ENCODE assay signal across 8 cellular contexts in genomic region chr20:34365765-34366213, GRCh38. TPM values are rescaled to one million over a fixed set of nuclear protein-coding genes. Genes with fewer than 3 reads are reported as not detected.
DNase-seq lines count a peak whose midpoint lies in the region; FAIRE-seq and TF ChIP-seq lines count a peak whose summit lies in the region.

No MANE protein-coding gene starts in this region.

- H3K4me1 ChIP-seq in HAP-1, result peaks cover 25% of the 10 kb centered on the region
- H3K4me1 ChIP-seq in mesenchymal stem cell (ENCODE audit: control insufficient read depth, insufficient read depth, low read depth, low read length), result peaks cover 17% of the 10 kb centered on the region

- peak overlapping the region in 1 of 2 experiments; percentile 13 for H3K4ac ChIP-seq in mesenchymal stem cell (ENCODE audit: low read depth in 1 of 2, low read length in 2 of 2)

- no peak overlapping the region for H2BK15ac ChIP-seq in mesenchymal stem cell (ENCODE audit: low read depth, poor library complexity, severe bottlenecking)

- no peaks in the 10 kb centered on the region for H3K79me1 ChIP-seq in mesenchymal stem cell (replicated peaks; ENCODE audit: low read length, poor library complexity, severe bottlenecking)

- H3K27ac ChIP-seq in mesenchymal stem cell (ENCODE audit: low read length, poor library complexity, severe bottlenecking), result no peak overlapping the region

- no peak for TF ChIP-seq CTCF in GM10266 (IDR thresholded peaks at IDR 0.05; ENCODE audit: control insufficient read depth, insufficient read depth, low read depth, missing control alignments)

- no peak overlapping the region for H4K8ac ChIP-seq in mesenchymal stem cell (ENCODE audit: low read length)

- no peak for FAIRE-seq in frontal cortex (lab: Jason Lieb, UNC)

- H3K18ac ChIP-seq in mesenchymal stem cell (ENCODE audit: low read depth in 1 of 2, low read length in 2 of 2), result no peak overlapping the region

- H3K14ac ChIP-seq in mesenchymal stem cell (ENCODE audit: low read length in 2 of 2), result peak overlapping the region in 1 of 2 experiments; percentile 37

- H2BK5ac ChIP-seq in mesenchymal stem cell (ENCODE audit: low read depth, low read length, poor library complexity, severe bottlenecking), result no peak overlapping the region

- H3K23ac ChIP-seq in mesenchymal stem cell (ENCODE audit: low read length in 2 of 2), result peak overlapping the region in 1 of 2 experiments; percentile 84

- H2BK12ac ChIP-seq in mesenchymal stem cell (ENCODE audit: low read length in 2 of 2), result no peak overlapping the region

- in situ Hi-C loops in HAP-1 (cut with MboI; ENCODE audit: low sequenced_read_pairs), result no loop called here

- no peaks in the 10 kb centered on the region for H3K27me3 ChIP-seq in HAP-1 (ENCODE audit: low read depth)
- H3K27me3 ChIP-seq in mesenchymal stem cell (ENCODE audit: control insufficient read depth in 1 of 2, insufficient read depth in 1 of 2, low read length in 2 of 2), result no peaks in the 10 kb centered on the region

- WGBS in mesenchymal stem cell, result 96% methylated on average over 3 of the region's 3 CpGs

- no peak overlapping the region for H3K9ac ChIP-seq in mesenchymal stem cell (ENCODE audit: low read length)

- no peaks in the 10 kb centered on the region for H3K9me3 ChIP-seq in HAP-1
- no peaks in the 10 kb centered on the region for H3K9me3 ChIP-seq in mesenchymal stem cell (ENCODE audit: control insufficient read depth, low read length)

- peak overlapping the region; percentile 67 for H2AK5ac ChIP-seq in mesenchymal stem cell (ENCODE audit: low read length, severe bottlenecking)

- no peak overlapping the region for H2BK120ac ChIP-seq in mesenchymal stem cell (ENCODE audit: low read depth, low read length)

- H3K4me3 ChIP-seq in HAP-1, result no peak overlapping the region
- H3K4me3 ChIP-seq in mesenchymal stem cell (ENCODE audit: insufficient read depth in 1 of 2, low read depth in 1 of 2, low read length in 2 of 2), result peak overlapping the region in 1 of 2 experiments; percentile 2

- H3K4me2 ChIP-seq in mesenchymal stem cell (ENCODE audit: low read length, poor library complexity, severe bottlenecking), result peak overlapping the region; percentile 30

- no peak overlapping the region for H2AFZ ChIP-seq in mesenchymal stem cell (ENCODE audit: low read depth, low read length)

- H3K36me3 ChIP-seq in HAP-1 (replicated peaks) (peaks cover 27% of the 10 kb centered on the region), mesenchymal stem cell (ENCODE audit: control insufficient read depth in 1 of 2, insufficient read depth in 2 of 2, low read depth in 1 of 2, low read length in 2 of 2) (peaks cover 14 to 35% of the 10 kb centered on the region in 2 experiments)

- DNase-seq in GM10266 (ENCODE audit: extremely low spot score) (peak; percentile 75), HAP-1 (ENCODE audit: low spot score in 2 of 2) (peak; percentile 30 to 33), SIG-M5 (lab: John Stamatoyannopoulos, UW) (peak; percentile 49), mesenchymal stem cell (no peak), frontal cortex (ENCODE audit: low spot score in 2 of 2) (no peak), NCI-H510A (lab: John Stamatoyannopoulos, UW) (no peak), putamen (ENCODE audit: low spot score) (no peak), HK-2 (ENCODE audit: unreplicated experiment) (no peak)

- H4K91ac ChIP-seq in mesenchymal stem cell (ENCODE audit: low read length), result no peak overlapping the region

RNA-seq across cellular contexts. Expression of gene ITCH, which starts 2.7 kb away (rescaled TPM):
- 25.4 TPM for polyA plus RNA-seq in mesenchymal stem cell (2013, experiment 1 of 2)
- polyA plus RNA-seq in mesenchymal stem cell (2013, experiment 2 of 2), result 25.6 TPM
- 102 TPM for total RNA-seq in frontal cortex

Comparison
In these comparisons a context has a peak if more than half of its experiments do, and no peak if none do; other contexts are left out.
1. DNase-seq: peak in GM10266 (single experiment), HAP-1 (2 of 2) and SIG-M5 (single experiment); none in mesenchymal stem cell (single experiment), frontal cortex (0 of 2), NCI-H510A (single experiment), putamen (single experiment) and HK-2 (single experiment).